14 cellular contexts compared by ENCODE assay signal in genomic region chr3:157120071-157120892, GRCh38. TPM values are rescaled to one million over a fixed set of nuclear protein-coding genes. Genes with fewer than 3 reads are reported as not detected.
DNase-seq lines count a peak whose midpoint lies in the region; ATAC-seq and TF ChIP-seq lines count a peak whose summit lies in the region.
"Had no signal": no experiment of that assay in that cellular context is flagged by ENCODE, and none has a peak within 500 bp of the region (broad histone marks: within the 10 kb centered on the region; RNA-seq: fewer than 3 reads in every experiment).

No MANE protein-coding gene starts in this region.

- peak; percentile 6 for ATAC-seq in effector memory CD8-positive, alpha-beta T cell (replicated peaks)
- ATAC-seq in HG03196 (IDR thresholded peaks at IDR 0.05; ENCODE audit: unreplicated experiment): no peak

- POLR2A ChIA-PET in HEK293T (lab: Yijun Ruan, JAX): no interaction called here

- H3K9me3 Mint-ChIP-seq in effector memory CD8-positive, alpha-beta T cell: no peaks in the 10 kb centered on the region
- H3K9me3 Mint-ChIP-seq: activated naive CD8-positive, alpha-beta T cell treated with anti-CD3 and anti-CD28 coated beads, Interleukin-2, amount 10 ng/mL, durations not matched to agents 7 days and 5 days had no signal

- no peaks in the 10 kb centered on the region for H3K27me3 Mint-ChIP-seq in effector memory CD8-positive, alpha-beta T cell
- H3K27me3 Mint-ChIP-seq: activated naive CD8-positive, alpha-beta T cell treated with anti-CD3 and anti-CD28 coated beads, Interleukin-2, amount 10 ng/mL, durations not matched to agents 7 days and 5 days had no signal

- H3K4me3 ChIP-seq in LNCaP clone FGC (ENCODE audit: low read depth, low read length): no peak overlapping the region
- no peak overlapping the region for H3K4me3 ChIP-seq in muscle layer of duodenum (ENCODE audit: low read depth in 1 of 2, low read length in 2 of 2)
- no peak overlapping the region for H3K4me3 ChIP-seq in breast epithelium

- H3K27ac ChIP-seq in C4-2B: peak overlapping the region; percentile 62
- H3K27ac ChIP-seq in muscle layer of duodenum (ENCODE audit: low read length): peak overlapping the region; percentile 2
- no peak overlapping the region for H3K27ac ChIP-seq in breast epithelium

- no peak for TF ChIP-seq POLR2A in breast epithelium (IDR thresholded peaks at IDR 0.05)

- intact Hi-C loops in breast epithelium (cut with DNase I; ENCODE audit: low total_unique reads): no loop called here

- H3K9me3 ChIP-seq in muscle layer of duodenum (ENCODE audit: control insufficient read depth in 1 of 2, low read length in 2 of 2): no peaks in the 10 kb centered on the region
- no peaks in the 10 kb centered on the region for H3K9me3 ChIP-seq in breast epithelium

- no peaks in the 10 kb centered on the region for H3K36me3 ChIP-seq in muscle layer of duodenum (ENCODE audit: control insufficient read depth in 1 of 2, insufficient read depth in 2 of 2, low read length in 2 of 2)
- H3K36me3 ChIP-seq in breast epithelium: no peaks in the 10 kb centered on the region

- peak; percentile 53 for DNase-seq in LNCaP clone FGC (ENCODE audit: low read depth)
- no peak for DNase-seq in effector memory CD8-positive, alpha-beta T cell
- DNase-seq in foreskin melanocyte: no peak
- DNase-seq in breast epithelium (ENCODE audit: low spot score in 2 of 2): no peak
- DNase-seq in HEK293T (ENCODE audit: extremely low spot score): no peak
- DNase-seq: activated naive CD8-positive, alpha-beta T cell treated with anti-CD3 and anti-CD28 coated beads, Interleukin-2, amount 10 ng/mL, durations not matched to agents 7 days and 5 days; DMS153; hippocampal formation; NCI-H1436 treated with DMSO at 0.1 percent for 48 hours; NCI-H69; occipital lobe had no signal

- TF ChIP-seq CTCF in C4-2B (conservative IDR thresholded peaks at IDR 0.05) (no peak), LNCaP clone FGC (IDR thresholded peaks at IDR 0.05; ENCODE audit: control insufficient read depth, extremely low read depth, insufficient read depth) (no peak), breast epithelium (IDR thresholded peaks at IDR 0.05) (no peak)

- CTCF ChIA-PET in HEK293T (lab: Yijun Ruan, JAX): no interaction called here

- H3K4me1 ChIP-seq in muscle layer of duodenum (ENCODE audit: control insufficient read depth in 1 of 2, insufficient read depth in 2 of 2, low read length in 2 of 2) (no peaks in the 10 kb centered on the region), breast epithelium (no peaks in the 10 kb centered on the region)

- H3K36me3 Mint-ChIP-seq in effector memory CD8-positive, alpha-beta T cell (ENCODE audit: insufficient read depth): no peaks in the 10 kb centered on the region

- H3K4me3 Mint-ChIP-seq in effector memory CD8-positive, alpha-beta T cell: peak overlapping the region in 1 of 2 donors; percentile 51

- H3K27ac Mint-ChIP-seq in effector memory CD8-positive, alpha-beta T cell: no peak overlapping the region

- peaks cover 9 to 10% of the 10 kb centered on the region in 2 donors for H3K4me1 Mint-ChIP-seq in effector memory CD8-positive, alpha-beta T cell (ENCODE audit: low read depth in 2 of 2)

- H3K27me3 ChIP-seq in muscle layer of duodenum (ENCODE audit: low read depth, low read length) (no peaks in the 10 kb centered on the region), breast epithelium (no peaks in the 10 kb centered on the region)

TF ChIP-seq in HEK293T, 16 proteins besides CTCF, POLR2A, EP300 and RAD21:
- TF ChIP-seq NFRKB (IDR thresholded peaks at IDR 0.05) (no peak), CTBP1 (IDR thresholded peaks at IDR 0.05; ENCODE audit: borderline replicate concordance) (no peak), FOXA1 (IDR thresholded peaks at IDR 0.05) (no peak), FOXM1 (IDR thresholded peaks at IDR 0.05; ENCODE audit: borderline replicate concordance) (no peak), LEF1 (IDR thresholded peaks at IDR 0.05; ENCODE audit: borderline replicate concordance) (no peak), TARDBP (IDR thresholded peaks at IDR 0.05) (no peak), SUZ12 (IDR thresholded peaks at IDR 0.05) (no peak), BHLHE40 (IDR thresholded peaks at IDR 0.05; ENCODE audit: borderline replicate concordance) (no peak)

RNA-seq across cellular contexts. Expression of gene CCNL1, which starts 39.7 kb away (rescaled TPM):
- total RNA-seq in breast epithelium: 100 to 1,000 TPM; 270 to 573 (median 300) TPM

Comparison
In these comparisons a context has a peak if more than half of its experiments do, and no peak if none do; other contexts are left out.
1. H3K27ac ChIP-seq: peak in C4-2B (single experiment) and muscle layer of duodenum (single experiment); none in breast epithelium (0 of 2).